17 cellular contexts compared by ENCODE assay signal in genomic region chr5:78893959-78894676, GRCh38.
A peak's percentile ranks its signal among the peaks of the same experiment; 100 is the strongest.
DNase-seq lines count a peak whose midpoint lies in the region; ATAC-seq, FAIRE-seq and TF ChIP-seq lines count a peak whose summit lies in the region.
"Had no signal": no experiment of that assay in that cellular context is flagged by ENCODE, and none has a peak within 500 bp of the region (broad histone marks: within the 10 kb centered on the region; RNA-seq: fewer than 3 reads in every experiment).

No MANE protein-coding gene starts in this region.

- DNase-seq in GM12892 (ENCODE audit: insufficient read length) = no peak
- peak; percentile 5 for DNase-seq in NCI-H774 (lab: John Stamatoyannopoulos, UW)
- DNase-seq in mesothelial cell of epicardium (ENCODE audit: low spot score in 2 of 2, unreplicated experiment in 2 of 2) = no peak
- DNase-seq in activated CD8-positive, alpha-beta T cell treated with anti-CD3 and anti-CD28 coated beads, Interleukin-2, amount 10 ng/mL, durations not matched to agents 7 days and 5 days = no peak
- DNase-seq in posterior cingulate gyrus = no peak
- DNase-seq in WTC11 (ENCODE audit: low spot score) = no peak
- DNase-seq in NCI-H524 treated with DMSO at 0.1 percent for 48 hours (lab: John Stamatoyannopoulos, UW) = no peak
- DNase-seq: activated effector memory CD4-positive, alpha-beta T cell treated with anti-CD3 and anti-CD28 coated beads, Interleukin-2, amount 50 U/mL, for 16 hours; islet precursor cell; KG1; mesendoderm; NCI-H1092 treated with DMSO at 0.1 percent for 48 hours; NK-92 treated with Interleukin-12 subunit alpha and Interleukin-12 subunit beta, amount 100 ng/mL, for 24 hours; SIG-M5; transverse colon had no signal

- intact Hi-C loops in posterior cingulate gyrus (cut with DNase I) = no loop called here

- POLR2A ChIA-PET in activated CD8-positive, alpha-beta T cell treated with anti-CD3 and anti-CD28 coated beads, Interleukin-2, amount 10 ng/mL, durations not matched to agents 7 days and 5 days (lab: Charles Lee) = no interaction called here
- POLR2A ChIA-PET in WTC11 (lab: Charles Lee) = no interaction called here

- H3K4me3 Mint-ChIP-seq in mesothelial cell of epicardium (no peak overlapping the region), WTC11 (no peak overlapping the region)
- no peak overlapping the region for H3K4me3 Mint-ChIP-seq in activated CD8-positive, alpha-beta T cell treated with anti-CD3 and anti-CD28 coated beads, Interleukin-2, amount 10 ng/mL, durations not matched to agents 7 days and 5 days
- H3K4me3 Mint-ChIP-seq: neural crest cell had no signal

- H3K4me1 Mint-ChIP-seq in mesothelial cell of epicardium (peaks cover 29% of the 10 kb centered on the region), WTC11 (0 out of 2 replicates have a peak, but pooled peaks cover under 1% of the 10 kb centered on the region)
- H3K4me1 Mint-ChIP-seq in activated CD8-positive, alpha-beta T cell treated with anti-CD3 and anti-CD28 coated beads, Interleukin-2, amount 10 ng/mL, durations not matched to agents 7 days and 5 days (ENCODE audit: low read depth) = peaks cover 3% of the 10 kb centered on the region
- H3K4me1 Mint-ChIP-seq: neural crest cell had no signal

- ATAC-seq in GM21786 (IDR thresholded peaks at IDR 0.05; ENCODE audit: unreplicated experiment) (peak; percentile 62), WTC11 (no peak)
- no peak for ATAC-seq in activated CD8-positive, alpha-beta T cell treated with anti-CD3 and anti-CD28 coated beads, Interleukin-2, amount 10 ng/mL, durations not matched to agents 7 days and 5 days

- H3K36me3 Mint-ChIP-seq in mesothelial cell of epicardium (peaks cover 4% of the 10 kb centered on the region), WTC11 (no peaks in the 10 kb centered on the region)
- peaks cover 3% of the 10 kb centered on the region for H3K36me3 Mint-ChIP-seq in activated CD8-positive, alpha-beta T cell treated with anti-CD3 and anti-CD28 coated beads, Interleukin-2, amount 10 ng/mL, durations not matched to agents 7 days and 5 days (ENCODE audit: low read depth)

- TF ChIP-seq POLR2A in GM12892 (IDR thresholded peaks at IDR 0.05; ENCODE audit: low read depth, low read length) = no peak

- FAIRE-seq in GM12892 (lab: Jason Lieb, UNC) = peak; percentile 71

- no peak for TF ChIP-seq CTCF in mesothelial cell of epicardium (IDR thresholded peaks at IDR 0.05; ENCODE audit: unreplicated experiment)
- TF ChIP-seq CTCF in WTC11 (IDR thresholded peaks at IDR 0.05) = no peak

- H3K9me3 Mint-ChIP-seq in mesothelial cell of epicardium (peaks cover 4% of the 10 kb centered on the region), WTC11 (no peaks in the 10 kb centered on the region)
- no peaks in the 10 kb centered on the region for H3K9me3 Mint-ChIP-seq in activated CD8-positive, alpha-beta T cell treated with anti-CD3 and anti-CD28 coated beads, Interleukin-2, amount 10 ng/mL, durations not matched to agents 7 days and 5 days (ENCODE audit: insufficient read depth)
- H3K9me3 Mint-ChIP-seq: neural crest cell had no signal

- H3K27ac Mint-ChIP-seq in mesothelial cell of epicardium = peak overlapping the region; percentile 1
- no peak overlapping the region for H3K27ac Mint-ChIP-seq in activated CD8-positive, alpha-beta T cell treated with anti-CD3 and anti-CD28 coated beads, Interleukin-2, amount 10 ng/mL, durations not matched to agents 7 days and 5 days
- H3K27ac Mint-ChIP-seq in WTC11 = no peak overlapping the region

- H3K27me3 Mint-ChIP-seq in mesothelial cell of epicardium (ENCODE audit: low read depth) = no peaks in the 10 kb centered on the region
- peaks cover 7% of the 10 kb centered on the region for H3K27me3 Mint-ChIP-seq in activated CD8-positive, alpha-beta T cell treated with anti-CD3 and anti-CD28 coated beads, Interleukin-2, amount 10 ng/mL, durations not matched to agents 7 days and 5 days (ENCODE audit: low read depth)
- no peaks in the 10 kb centered on the region for H3K27me3 Mint-ChIP-seq in WTC11 (ENCODE audit: low read depth)

- CTCF ChIA-PET in activated CD8-positive, alpha-beta T cell treated with anti-CD3 and anti-CD28 coated beads, Interleukin-2, amount 10 ng/mL, durations not matched to agents 7 days and 5 days (lab: Charles Lee) = no interaction called here
- CTCF ChIA-PET in WTC11 (lab: Charles Lee) = no interaction called here

TF ChIP-seq in WTC11, 78 proteins besides CTCF, POLR2A, EP300 and RAD21 (continues in another document):
- no peak for TF ChIP-seq ATF2 (CRISPR knock-in tag; IDR thresholded peaks at IDR 0.05; ENCODE audit: borderline replicate concordance, low read depth)
- no peak for TF ChIP-seq CDX4 (CRISPR knock-in tag; IDR thresholded peaks at IDR 0.05; ENCODE audit: borderline replicate concordance)
- TF ChIP-seq FOXP1 (CRISPR knock-in tag; IDR thresholded peaks at IDR 0.05; ENCODE audit: borderline replicate concordance) = no peak
- TF ChIP-seq SOX15 (CRISPR knock-in tag; IDR thresholded peaks at IDR 0.05) = no peak
- no peak for TF ChIP-seq HMGA2 (CRISPR knock-in tag; IDR thresholded peaks at IDR 0.05)
- no peak for TF ChIP-seq ZNF219 (CRISPR knock-in tag; IDR thresholded peaks at IDR 0.05; ENCODE audit: borderline replicate concordance)
- TF ChIP-seq PRRX2 (CRISPR knock-in tag; IDR thresholded peaks at IDR 0.05) = no peak
- TF ChIP-seq NFYB (CRISPR knock-in tag; conservative IDR thresholded peaks at IDR 0.05; ENCODE audit: low read depth) = no peak
- no peak for TF ChIP-seq IRF2 (CRISPR knock-in tag; IDR thresholded peaks at IDR 0.05; ENCODE audit: borderline replicate concordance, low read depth)
- TF ChIP-seq USF2 (CRISPR knock-in tag; IDR thresholded peaks at IDR 0.05) = no peak
- no peak for TF ChIP-seq FOXJ3 (CRISPR knock-in tag; IDR thresholded peaks at IDR 0.05; ENCODE audit: borderline replicate concordance)
- no peak for TF ChIP-seq MXD4 (CRISPR knock-in tag; IDR thresholded peaks at IDR 0.05; ENCODE audit: borderline replicate concordance)
- no peak for TF ChIP-seq ZMAT4 (CRISPR knock-in tag; IDR thresholded peaks at IDR 0.05)
- no peak for TF ChIP-seq E2F1 (CRISPR knock-in tag; IDR thresholded peaks at IDR 0.05)
- no peak for TF ChIP-seq E2F4 (CRISPR knock-in tag; IDR thresholded peaks at IDR 0.05; ENCODE audit: borderline replicate concordance, low read depth)
- TF ChIP-seq FOXK1 (CRISPR knock-in tag; IDR thresholded peaks at IDR 0.05) = no peak
